ENCODE assay signal across 20 cellular contexts in genomic region chr11:3357994-3358676, GRCh38.
"Had no signal": no experiment of that assay in that cellular context is flagged by ENCODE, and none has a peak within 500 bp of the region (broad histone marks: within the 10 kb centered on the region; RNA-seq: fewer than 3 reads in every experiment).

No MANE protein-coding gene starts in this region.

- H3K4me1 ChIP-seq: neural progenitor cell, tibial artery, upper lobe of left lung, uterus had no signal

- H3K27ac ChIP-seq: hepatocyte, neural progenitor cell, ovary, tibial artery, upper lobe of left lung, uterus had no signal

- ATAC-seq: effector memory CD8-positive, alpha-beta T cell; left colon; left ventricle myocardium superior; mucosa of descending colon; naive thymus-derived CD8-positive, alpha-beta T cell; right cardiac atrium; stimulated activated naive CD8-positive, alpha-beta T cell treated with anti-CD3 and anti-CD28 coated beads, Interleukin-15, Interleukin-2, amounts not matched to agents 100 U/mL and 50 U/mL, for 24 hours had no signal

- H3K4me2 ChIP-seq: hepatocyte, neural progenitor cell, smooth muscle cell had no signal

- FAIRE-seq: colon, endothelial cell of umbilical vein had no signal

- DNase-seq: effector memory CD8-positive, alpha-beta T cell; foreskin melanocyte; head of caudate nucleus; left colon; left ventricle myocardium superior; mucosa of descending colon; naive thymus-derived CD8-positive, alpha-beta T cell; nucleus accumbens; ovary; right cardiac atrium; stimulated activated CD4-positive, alpha-beta T cell treated with anti-CD3 and anti-CD28 coated beads, Interleukin-2, amount 100 ng/mL, for 48 hours; stimulated activated naive CD8-positive, alpha-beta T cell treated with anti-CD3 and anti-CD28 coated beads, Interleukin-15, Interleukin-2, amounts not matched to agents 100 U/mL and 50 U/mL, for 24 hours; tibial artery; upper lobe of left lung; uterus had no signal

- H3K9ac ChIP-seq: neural progenitor cell had no signal

- H3K4me3 ChIP-seq: mucosa of descending colon, ovary, smooth muscle cell, tibial artery, upper lobe of left lung, uterus had no signal

- H3K27me3 ChIP-seq: hepatocyte, ovary, tibial artery, upper lobe of left lung, uterus had no signal

- H3K36me3 ChIP-seq: ovary, uterus had no signal
